12 cellular contexts compared by ENCODE assay signal in the genomic region with DNA sequence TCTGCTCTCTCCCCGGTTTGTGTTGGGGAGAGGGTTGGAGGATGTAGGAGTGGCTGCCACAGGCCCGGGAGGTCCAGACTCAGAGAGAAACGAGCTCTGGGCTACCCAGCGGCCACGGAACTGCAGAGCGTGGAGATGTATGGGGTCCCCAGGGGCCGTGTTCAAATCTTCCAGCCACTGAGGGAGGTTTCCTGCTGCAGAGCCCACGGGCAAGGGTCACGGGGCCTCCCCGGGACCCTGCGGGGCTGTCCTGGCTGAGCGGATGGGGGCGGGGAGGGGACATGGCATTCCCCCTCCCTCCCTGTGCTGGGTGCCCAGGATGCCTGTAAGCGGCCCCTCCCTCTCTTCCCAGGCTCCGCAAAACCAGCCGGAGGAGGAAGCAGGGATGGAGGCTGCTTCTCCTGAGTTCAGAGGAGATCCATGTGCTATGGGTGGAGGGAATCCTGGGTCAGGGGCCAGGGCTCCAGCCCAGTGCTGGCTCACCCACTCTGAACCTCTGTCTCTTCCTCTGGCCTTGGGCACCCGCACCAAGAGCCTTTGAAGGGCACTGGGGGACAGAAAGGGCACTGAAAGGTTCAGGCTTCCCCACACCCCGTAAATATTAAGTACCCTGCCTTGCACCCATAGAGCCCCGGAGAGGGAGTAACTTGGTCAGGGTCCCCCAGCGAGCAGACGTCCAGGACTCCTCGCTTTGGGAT. TPM values are rescaled to one million over a fixed set of nuclear protein-coding genes. Genes with fewer than 3 reads are reported as not detected.
DNase-seq lines count a peak whose midpoint lies in the region; ATAC-seq, FAIRE-seq and TF ChIP-seq lines count a peak whose summit lies in the region.
"Had no signal": no experiment of that assay in that cellular context is flagged by ENCODE, and none has a peak within 500 bp of the region (broad histone marks: within the 10 kb centered on the region; RNA-seq: fewer than 3 reads in every experiment).

No MANE protein-coding gene starts in this region.

- H3K9ac ChIP-seq in HCT116 (ENCODE audit: low read length): no peak overlapping the region

- no peak for TF ChIP-seq RAD21 in HCT116 (IDR thresholded peaks at IDR 0.05; ENCODE audit: low read depth)

- H3K9me3 ChIP-seq in HCT116 (ENCODE audit: control insufficient read depth in 1 of 2, insufficient read depth in 1 of 2, low read depth in 1 of 2, low read length in 2 of 2) (no peaks in the 10 kb centered on the region), left lung (no peaks in the 10 kb centered on the region)

- POLR2A ChIA-PET in HCT116 (lab: Charles Lee): no interaction called here

- H3K9me3 Mint-ChIP-seq in chondrocyte (ENCODE audit: low read depth): no peaks in the 10 kb centered on the region
- no peaks in the 10 kb centered on the region for H3K9me3 Mint-ChIP-seq in stimulated activated memory B cell treated with anti-CD40 and anti-IgM and Interleukin-4, amounts not matched to agents 10 μg/mL and 1 μg/mL and 100 μg/mL, for 72 hours
- H3K9me3 Mint-ChIP-seq: activated T-cell treated with anti-CD3 and anti-CD28 coated beads, Interleukin-2, amount 50 U/mL, for 4 hours; CD4-positive, CD25-positive, alpha-beta regulatory T cell had no signal

- H3K36me3 ChIP-seq in HCT116 (ENCODE audit: control insufficient read depth in 1 of 2, insufficient read depth in 2 of 2, low read length in 2 of 2) (peaks cover 8 to 30% of the 10 kb centered on the region in 2 experiments), left lung (peaks cover 0 to 97% of the 10 kb centered on the region in 2 donors)

- peaks cover 42% of the 10 kb centered on the region for H3K4me1 Mint-ChIP-seq in chondrocyte (ENCODE audit: low read depth)
- peaks cover 7% of the 10 kb centered on the region for H3K4me1 Mint-ChIP-seq in stimulated activated memory B cell treated with anti-CD40 and anti-IgM and Interleukin-4, amounts not matched to agents 10 μg/mL and 1 μg/mL and 100 μg/mL, for 72 hours
- H3K4me1 Mint-ChIP-seq: CD4-positive, CD25-positive, alpha-beta regulatory T cell had no signal

- peak overlapping the region; percentile 99 for H3K27ac Mint-ChIP-seq in chondrocyte (ENCODE audit: unreplicated experiment)
- no peak overlapping the region for H3K27ac Mint-ChIP-seq in stimulated activated memory B cell treated with anti-CD40 and anti-IgM and Interleukin-4, amounts not matched to agents 10 μg/mL and 1 μg/mL and 100 μg/mL, for 72 hours
- H3K27ac Mint-ChIP-seq: CD4-positive, CD25-positive, alpha-beta regulatory T cell had no signal

- peaks cover 6% of the 10 kb centered on the region for H3K36me3 Mint-ChIP-seq in chondrocyte (ENCODE audit: low read depth)
- H3K36me3 Mint-ChIP-seq in stimulated activated memory B cell treated with anti-CD40 and anti-IgM and Interleukin-4, amounts not matched to agents 10 μg/mL and 1 μg/mL and 100 μg/mL, for 72 hours: peaks cover 25% of the 10 kb centered on the region
- H3K36me3 Mint-ChIP-seq: CD4-positive, CD25-positive, alpha-beta regulatory T cell had no signal

- H3K79me2 ChIP-seq in HCT116 (ENCODE audit: insufficient read depth, low read length): peaks cover 11% of the 10 kb centered on the region; the same call in 1 of the 2 replicates

- no peaks in the 10 kb centered on the region for H3K9me2 ChIP-seq in HCT116 (ENCODE audit: insufficient read depth)

- H3K4me1 ChIP-seq in HCT116 (ENCODE audit: control insufficient read depth in 1 of 2, insufficient read depth in 2 of 2, low read length in 2 of 2) (no peaks in the 10 kb centered on the region), left lung (peaks cover 20 to 33% of the 10 kb centered on the region in 2 donors)

- no peaks in the 10 kb centered on the region for H3K27me3 Mint-ChIP-seq in chondrocyte (ENCODE audit: low read depth)
- no peaks in the 10 kb centered on the region for H3K27me3 Mint-ChIP-seq in stimulated activated memory B cell treated with anti-CD40 and anti-IgM and Interleukin-4, amounts not matched to agents 10 μg/mL and 1 μg/mL and 100 μg/mL, for 72 hours
- H3K27me3 Mint-ChIP-seq: CD4-positive, CD25-positive, alpha-beta regulatory T cell had no signal

- H3K4me2 ChIP-seq in HCT116 (ENCODE audit: low read length): no peak overlapping the region

- RAD21 ChIA-PET in HCT116 (lab: Charles Lee; ENCODE audit: low non-redundant PET in 1 of 2, low total read pairs in 2 of 2, uncharacterized antibody in 2 of 2, unreplicated experiment in 2 of 2): no interaction called here

- H3K4me3 Mint-ChIP-seq in chondrocyte (ENCODE audit: unreplicated experiment): no peak overlapping the region
- no peak overlapping the region for H3K4me3 Mint-ChIP-seq in stimulated activated memory B cell treated with anti-CD40 and anti-IgM and Interleukin-4, amounts not matched to agents 10 μg/mL and 1 μg/mL and 100 μg/mL, for 72 hours
- H3K4me3 Mint-ChIP-seq: activated T-cell treated with anti-CD3 and anti-CD28 coated beads, Interleukin-2, amount 50 U/mL, for 4 hours; CD4-positive, CD25-positive, alpha-beta regulatory T cell had no signal

- peak; percentile 19; the same call in 1 of the 2 replicates for ATAC-seq in HCT116
- no peak for ATAC-seq in left lung
- ATAC-seq in stimulated activated memory B cell treated with anti-CD40 and anti-IgM and Interleukin-4, amounts not matched to agents 10 μg/mL and 1 μg/mL and 100 μg/mL, for 72 hours: peak; percentile 61
- ATAC-seq in HG03025 (IDR thresholded peaks at IDR 0.05; ENCODE audit: low FRiP score, unreplicated experiment): no peak
- ATAC-seq: activated T-cell treated with anti-CD3 and anti-CD28 coated beads, Interleukin-2, amount 50 U/mL, for 4 hours had no signal

- no TSS peak for BruUV-seq in HCT116 (replicated peaks; lab: Mats Ljungman, UMichigan)

- no peak for TF ChIP-seq CTCF in HCT116 (IDR thresholded peaks at IDR 0.05 in 2 of 3, conservative IDR thresholded peaks at IDR 0.05 in 1 of 3; ENCODE audit: borderline replicate concordance in 1 of 3, insufficient read depth in 1 of 3, low read depth in 2 of 3, low read length in 2 of 3)
- TF ChIP-seq CTCF in chondrocyte (IDR thresholded peaks at IDR 0.05): no peak
- no peak for TF ChIP-seq CTCF in left lung (IDR thresholded peaks at IDR 0.05)

- intact Hi-C loops in HCT116 (cut with micrococcal nuclease): no loop called here
- intact Hi-C loops in left lung (cut with DNase I): no loop called here

- H3K4me3 ChIP-seq in HCT116 (replicated peaks in 1 of 2; ENCODE audit: low read depth in 1 of 2, low read length in 2 of 2): no peak overlapping the region
- no peak overlapping the region for H3K4me3 ChIP-seq in left lung

- H3K27me3 ChIP-seq in HCT116 (ENCODE audit: insufficient read depth, low read length) (no peaks in the 10 kb centered on the region), left lung (no peaks in the 10 kb centered on the region)

- no peak overlapping the region for H2AFZ ChIP-seq in HCT116 (ENCODE audit: low read depth, low read length, poor library complexity, severe bottlenecking)

- DNase-seq in HCT116 (ENCODE audit: low read depth, low spot score) (no peak), chondrocyte (ENCODE audit: low spot score) (no peak), left lung (peak in 1 of 2 donors; percentile 51), RCC 7860 (ENCODE audit: low spot score) (no peak), glomerular visceral epithelial cell (ENCODE audit: extremely low spot score) (no peak)
- no peak for DNase-seq in activated effector memory CD4-positive, alpha-beta T cell treated with Interleukin-2 at 50 U/mL for 16 hours
- DNase-seq: activated T-cell treated with anti-CD3 and anti-CD28 coated beads, Interleukin-2, amount 50 U/mL, for 4 hours; CD4-positive, CD25-positive, alpha-beta regulatory T cell; effector CD4-positive, alpha-beta T cell; NCI-H1417 had no signal

- peaks cover 3% of the 10 kb centered on the region; the same call in 1 of the 2 replicates for H4K20me1 ChIP-seq in HCT116 (ENCODE audit: insufficient read depth)

- H3K27ac ChIP-seq in HCT116 (ENCODE audit: low read depth, low read length): no peak overlapping the region
- H3K27ac ChIP-seq in left lung: peak overlapping the region; percentile 70 to 95

- no peak for TF ChIP-seq POLR2A in HCT116 (IDR thresholded peaks at IDR 0.05; ENCODE audit: borderline replicate concordance, extremely low read depth, insufficient read depth, insufficient read length)

- no peak for FAIRE-seq in RCC 7860 (lab: Jason Lieb, UNC)

- CTCF ChIA-PET in HCT116 (lab: Charles Lee): no interaction called here

TF ChIP-seq in HCT116, 20 proteins besides CTCF, POLR2A, EP300 and RAD21 (continues in another document):
- no peak for TF ChIP-seq SRF (IDR thresholded peaks at IDR 0.05; ENCODE audit: low read depth)
- no peak for TF ChIP-seq ZNF274 (IDR thresholded peaks at IDR 0.05; ENCODE audit: low read depth, low read length)
- TF ChIP-seq EZH2 (IDR thresholded peaks at IDR 0.05): no peak
- no peak for TF ChIP-seq SIN3A (IDR thresholded peaks at IDR 0.05; ENCODE audit: low read depth)
- TF ChIP-seq CBX3 (IDR thresholded peaks at IDR 0.05; ENCODE audit: low read depth): no peak
- no peak for TF ChIP-seq YY1 (IDR thresholded peaks at IDR 0.05; ENCODE audit: extremely low read depth, insufficient replicate concordance, low read depth, low read length)
- no peak for TF ChIP-seq MAX (IDR thresholded peaks at IDR 0.05)
- TF ChIP-seq FOSL1 (IDR thresholded peaks at IDR 0.05; ENCODE audit: low read depth): no peak
- TF ChIP-seq ZFX (IDR thresholded peaks at IDR 0.05): no peak

RNA-seq across cellular contexts. Expression of gene SMIM24, which starts 22.6 kb away (rescaled TPM):
- total RNA-seq in HCT116 (2021; ENCODE audit: unreplicated experiment): not detected
- polyA plus RNA-seq in HCT116 (2012): 0.10 and 0.12 TPM in 2 replicates
- total RNA-seq in chondrocyte: not detected in 3 replicates
- not detected for total RNA-seq in left lung
- total RNA-seq: activated T-cell treated with anti-CD3 and anti-CD28 coated beads, Interleukin-2, amount 50 U/mL, for 4 hours had no signal
- polyA plus RNA-seq: CD4-positive, CD25-positive, alpha-beta regulatory T cell had no signal

RNA-seq across cellular contexts. Expression of gene SMIM44, which starts 25.6 kb away (rescaled TPM):
- total RNA-seq in HCT116 (2021; ENCODE audit: unreplicated experiment): not detected
- polyA plus RNA-seq in HCT116 (2012): not detected in 2 replicates
- not detected in 3 replicates for total RNA-seq in chondrocyte
- not detected for total RNA-seq in left lung
- total RNA-seq: activated T-cell treated with anti-CD3 and anti-CD28 coated beads, Interleukin-2, amount 50 U/mL, for 4 hours; CD4-positive, CD25-positive, alpha-beta regulatory T cell had no signal
- polyA plus RNA-seq: CD4-positive, CD25-positive, alpha-beta regulatory T cell had no signal

RNA-seq across cellular contexts. Expression of gene DOHH, which starts 42.8 kb away (rescaled TPM):
- total RNA-seq in HCT116 (2021; ENCODE audit: unreplicated experiment): 20.9 TPM
- 15.9 and 20.8 TPM in 2 replicates for polyA plus RNA-seq in HCT116 (2012)
- total RNA-seq in chondrocyte: 9.9 to 10.3 TPM (median 10.1 TPM) in 3 replicates
- 10 to 100 TPM; 11.8 to 14.1 TPM for total RNA-seq in left lung

RNA-seq across cellular contexts. Expression of gene FZR1, which starts 48.4 kb away (rescaled TPM):
- total RNA-seq in HCT116 (2021; ENCODE audit: unreplicated experiment) (60.3 TPM), chondrocyte (35.0 to 37.6 TPM (median 36.5 TPM) in 3 replicates), left lung (10 to 100 TPM; 33.4 to 39.5 TPM)
- polyA plus RNA-seq in HCT116 (2012): 64.5 and 76.2 TPM in 2 replicates

Comparison
In these comparisons a context has a peak if more than half of its experiments do, and no peak if none do; other contexts are left out.
1. ATAC-seq: peak in HCT116 (single experiment) and stimulated activated memory B cell treated with anti-CD40 and anti-IgM and Interleukin-4, amounts not matched to agents 10 μg/mL and 1 μg/mL and 100 μg/mL, for 72 hours (single experiment); none in left lung (single experiment) and HG03025 (single experiment).